In genomic region chr13:48151766-48152165, GRCh38 we compare ENCODE assay signal across 13 cellular contexts. TPM values are rescaled to one million over a fixed set of nuclear protein-coding genes. Genes with fewer than 3 reads are reported as not detected.
DNase-seq lines count a peak whose midpoint lies in the region; ATAC-seq and FAIRE-seq lines count a peak whose summit lies in the region.
"Had no signal": no experiment of that assay in that cellular context is flagged by ENCODE, and none has a peak within 500 bp of the region (broad histone marks: within the 10 kb centered on the region; RNA-seq: fewer than 3 reads in every experiment).

No MANE protein-coding gene starts in this region.

- peaks cover 3% of the 10 kb centered on the region for H3K9me3 Mint-ChIP-seq in activated naive CD4-positive, alpha-beta T cell treated with anti-CD3 and anti-CD28 coated beads, Interleukin-2, amount 10 ng/mL, durations not matched to agents 7 days and 5 days
- no peaks in the 10 kb centered on the region for H3K9me3 Mint-ChIP-seq in effector memory CD8-positive, alpha-beta T cell
- peaks cover 0 to 4% of the 10 kb centered on the region in 2 donors for H3K9me3 Mint-ChIP-seq in stimulated activated naive CD8-positive, alpha-beta T cell treated with anti-CD3 and anti-CD28 coated beads, Interleukin-15, amount 100 ng/mL, for 72 hours

- ATAC-seq in effector memory CD8-positive, alpha-beta T cell (replicated peaks), result no peak
- ATAC-seq in stimulated activated naive CD8-positive, alpha-beta T cell treated with anti-CD3 and anti-CD28 coated beads, Interleukin-15, amount 100 ng/mL, for 72 hours, result no peak
- ATAC-seq: HepG2 had no signal

- peak; percentile 76 for FAIRE-seq in RCC 7860 (lab: Jason Lieb, UNC)
- FAIRE-seq: HepG2 had no signal

- H3K36me3 Mint-ChIP-seq in activated naive CD4-positive, alpha-beta T cell treated with anti-CD3 and anti-CD28 coated beads, Interleukin-2, amount 10 ng/mL, durations not matched to agents 7 days and 5 days, result peaks cover 3% of the 10 kb centered on the region
- H3K36me3 Mint-ChIP-seq in effector memory CD8-positive, alpha-beta T cell (ENCODE audit: insufficient read depth), result peaks cover 17% of the 10 kb centered on the region

- no peak for DNase-seq in activated naive CD4-positive, alpha-beta T cell treated with anti-CD3 and anti-CD28 coated beads, Interleukin-2, amount 10 ng/mL, durations not matched to agents 7 days and 5 days
- DNase-seq in activated naive CD4-positive, alpha-beta T cell treated with anti-CD3 and anti-CD28 coated beads, Interleukin-2, amount 50 U/mL, for 16 hours, result no peak
- DNase-seq in RCC 7860 (ENCODE audit: low spot score) (peak; percentile 51), activated gamma-delta T cell (lab: John Stamatoyannopoulos, UW) (no peak), ureter (ENCODE audit: low spot score) (no peak)
- no peak for DNase-seq in effector memory CD8-positive, alpha-beta T cell
- DNase-seq in stimulated activated naive CD8-positive, alpha-beta T cell treated with anti-CD3 and anti-CD28 coated beads, Interleukin-15, amount 100 ng/mL, for 72 hours, result no peak
- DNase-seq in activated CD8-positive, alpha-beta memory T cell treated with anti-CD3 and anti-CD28 coated beads, Interleukin-2, amount 50 U/mL, for 48 hours, result no peak
- DNase-seq: dermis blood vessel endothelial cell, DMS53, NCI-H1105 treated with DMSO at 0.1 percent for 48 hours, NCI-H446 had no signal

- H3K4me3 Mint-ChIP-seq in activated naive CD4-positive, alpha-beta T cell treated with anti-CD3 and anti-CD28 coated beads, Interleukin-2, amount 10 ng/mL, durations not matched to agents 7 days and 5 days, result peak overlapping the region; percentile 19
- H3K4me3 Mint-ChIP-seq in effector memory CD8-positive, alpha-beta T cell, result peak overlapping the region; percentile 43 to 63
- peak overlapping the region; percentile 43 to 65 for H3K4me3 Mint-ChIP-seq in stimulated activated naive CD8-positive, alpha-beta T cell treated with anti-CD3 and anti-CD28 coated beads, Interleukin-15, amount 100 ng/mL, for 72 hours

- H3K27me3 Mint-ChIP-seq in activated naive CD4-positive, alpha-beta T cell treated with anti-CD3 and anti-CD28 coated beads, Interleukin-2, amount 10 ng/mL, durations not matched to agents 7 days and 5 days, result no peaks in the 10 kb centered on the region
- H3K27me3 Mint-ChIP-seq in effector memory CD8-positive, alpha-beta T cell, result no peaks in the 10 kb centered on the region
- no peaks in the 10 kb centered on the region for H3K27me3 Mint-ChIP-seq in stimulated activated naive CD8-positive, alpha-beta T cell treated with anti-CD3 and anti-CD28 coated beads, Interleukin-15, amount 100 ng/mL, for 72 hours

- peak overlapping the region; percentile 90 for H3K27ac Mint-ChIP-seq in activated naive CD4-positive, alpha-beta T cell treated with anti-CD3 and anti-CD28 coated beads, Interleukin-2, amount 10 ng/mL, durations not matched to agents 7 days and 5 days
- peak overlapping the region; percentile 84 to 92 for H3K27ac Mint-ChIP-seq in effector memory CD8-positive, alpha-beta T cell
- H3K27ac Mint-ChIP-seq in stimulated activated naive CD8-positive, alpha-beta T cell treated with anti-CD3 and anti-CD28 coated beads, Interleukin-15, amount 100 ng/mL, for 72 hours, result peak overlapping the region in 1 of 2 donors; percentile 59

- CTCF ChIA-PET in activated naive CD4-positive, alpha-beta T cell treated with anti-CD3 and anti-CD28 coated beads, Interleukin-2, amount 10 ng/mL, durations not matched to agents 7 days and 5 days (lab: Charles Lee), result no interaction called here

- peaks cover 65% of the 10 kb centered on the region for H3K4me1 Mint-ChIP-seq in activated naive CD4-positive, alpha-beta T cell treated with anti-CD3 and anti-CD28 coated beads, Interleukin-2, amount 10 ng/mL, durations not matched to agents 7 days and 5 days
- peaks cover 48 to 60% of the 10 kb centered on the region in 2 donors for H3K4me1 Mint-ChIP-seq in effector memory CD8-positive, alpha-beta T cell (ENCODE audit: low read depth in 2 of 2)
- H3K4me1 Mint-ChIP-seq in stimulated activated naive CD8-positive, alpha-beta T cell treated with anti-CD3 and anti-CD28 coated beads, Interleukin-15, amount 100 ng/mL, for 72 hours, result peaks cover 81% of the 10 kb centered on the region

RNA-seq across cellular contexts. Expression of gene MED4, which starts 56.9 kb away (rescaled TPM):
- total RNA-seq in ureter, result 61.5 TPM
